In genomic region chr2:12326449-12327190, GRCh38 we compare ENCODE assay signal across 14 cellular contexts.
DNase-seq lines count a peak whose midpoint lies in the region; ATAC-seq and TF ChIP-seq lines count a peak whose summit lies in the region.
"Had no signal": no experiment of that assay in that cellular context is flagged by ENCODE, and none has a peak within 500 bp of the region (broad histone marks: within the 10 kb centered on the region; RNA-seq: fewer than 3 reads in every experiment).

No MANE protein-coding gene starts in this region.

- no peaks in the 10 kb centered on the region for H4K20me1 ChIP-seq in neural cell (ENCODE audit: insufficient read depth)

- no peaks in the 10 kb centered on the region for H3K36me3 ChIP-seq in neural cell (ENCODE audit: insufficient read depth, low read length)
- H3K36me3 ChIP-seq: cardiac muscle cell, thoracic aorta had no signal

- H3K4me2 ChIP-seq in neural cell (ENCODE audit: low read length): no peak overlapping the region

- TF ChIP-seq EP300 in neural cell (conservative IDR thresholded peaks at IDR 0.05; ENCODE audit: poor library complexity, severe bottlenecking): no peak

- H3K79me2 ChIP-seq in neural cell (replicated peaks; ENCODE audit: insufficient read depth, low read length): no peaks in the 10 kb centered on the region

- TF ChIP-seq RAD21 in neural cell (conservative IDR thresholded peaks at IDR 0.05): no peak

- H3K4me3 ChIP-seq in choroid plexus epithelial cell (ENCODE audit: low read depth, low read length): no peak overlapping the region
- H3K4me3 ChIP-seq in neural cell (ENCODE audit: low read length): no peak overlapping the region
- H3K4me3 ChIP-seq: cardiac muscle cell, thoracic aorta had no signal

- H3K9ac ChIP-seq in neural cell (ENCODE audit: low read length): no peak overlapping the region

- no peaks in the 10 kb centered on the region for H3K27me3 ChIP-seq in neural cell (ENCODE audit: insufficient read depth, low read depth, low read length)
- H3K27me3 ChIP-seq: cardiac muscle cell had no signal

- no peak overlapping the region for H2AFZ ChIP-seq in neural cell (ENCODE audit: low read depth, low read length)

- peak; percentile 20 for TF ChIP-seq CTCF in choroid plexus epithelial cell (conservative IDR thresholded peaks at IDR 0.05; ENCODE audit: low read depth, low read length)
- TF ChIP-seq CTCF in neural cell (IDR thresholded peaks at IDR 0.05; ENCODE audit: poor library complexity, severe bottlenecking): peak; percentile 15

- peak; percentile 52 for DNase-seq in NCI-H82 (lab: John Stamatoyannopoulos, UW)
- no peak for DNase-seq in NCI-H82 treated with DMSO at 0.1 percent for 48 hours (lab: John Stamatoyannopoulos, UW; ENCODE audit: unreplicated experiment)
- DNase-seq in choroid plexus epithelial cell (ENCODE audit: low read depth): no peak
- no peak for DNase-seq in superior temporal gyrus (ENCODE audit: extremely low spot score)
- DNase-seq: activated CD8-positive, alpha-beta memory T cell treated with anti-CD3 and anti-CD28 coated beads, Interleukin-2, amount 10 ng/mL, durations not matched to agents 7 days and 5 days; NCI-H2029; SHP77 treated with DMSO at 0.1 percent for 48 hours; stimulated activated CD4-positive, alpha-beta T cell treated with anti-CD3 and anti-CD28 coated beads, Interleukin-1b, Interleukin-23, amount 100 ng/mL, for 48 hours had no signal

- H3K9me2 ChIP-seq in neural cell (ENCODE audit: insufficient read depth, low read length): no peaks in the 10 kb centered on the region

- H3K27ac ChIP-seq in neural cell (ENCODE audit: low read length): no peak overlapping the region
- H3K27ac ChIP-seq: cardiac muscle cell had no signal

- H3F3A ChIP-seq in neural cell (ENCODE audit: insufficient read depth, low read length, poor library complexity, severe bottlenecking): no peaks in the 10 kb centered on the region

- ATAC-seq in HG03139 (IDR thresholded peaks at IDR 0.05; ENCODE audit: unreplicated experiment) (peak; percentile 56), HG02642 (IDR thresholded peaks at IDR 0.05; ENCODE audit: poor library complexity, unreplicated experiment) (no peak), HG02678 (IDR thresholded peaks at IDR 0.05; ENCODE audit: unreplicated experiment) (no peak)
- ATAC-seq: activated CD8-positive, alpha-beta memory T cell treated with anti-CD3 and anti-CD28 coated beads, Interleukin-2, amount 10 ng/mL, durations not matched to agents 7 days and 5 days had no signal

- H3K9me3 ChIP-seq in neural cell (ENCODE audit: low read length): no peaks in the 10 kb centered on the region
- H3K9me3 ChIP-seq: thoracic aorta had no signal

TF ChIP-seq in neural cell, 6 proteins besides CTCF, POLR2A, EP300 and RAD21:
- no peak for TF ChIP-seq REST (IDR thresholded peaks at IDR 0.05; ENCODE audit: borderline replicate concordance)
- TF ChIP-seq MXI1 (conservative IDR thresholded peaks at IDR 0.05; ENCODE audit: poor library complexity, severe bottlenecking): no peak
- no peak for TF ChIP-seq TAF1 (IDR thresholded peaks at IDR 0.05; ENCODE audit: low read depth)
- TF ChIP-seq SMC3 (conservative IDR thresholded peaks at IDR 0.05; ENCODE audit: poor library complexity): no peak
- no peak for TF ChIP-seq POLR2AphosphoS5 (IDR thresholded peaks at IDR 0.05)
- TF ChIP-seq EZH2 (IDR thresholded peaks at IDR 0.05; ENCODE audit: borderline replicate concordance, insufficient read depth, low read length, poor library complexity, severe bottlenecking): no peak
TF ChIP-seq in neural cell: peak in this region for 0.
